Comparison of ENCODE assay signal across 1 cellular context in the genomic region with DNA sequence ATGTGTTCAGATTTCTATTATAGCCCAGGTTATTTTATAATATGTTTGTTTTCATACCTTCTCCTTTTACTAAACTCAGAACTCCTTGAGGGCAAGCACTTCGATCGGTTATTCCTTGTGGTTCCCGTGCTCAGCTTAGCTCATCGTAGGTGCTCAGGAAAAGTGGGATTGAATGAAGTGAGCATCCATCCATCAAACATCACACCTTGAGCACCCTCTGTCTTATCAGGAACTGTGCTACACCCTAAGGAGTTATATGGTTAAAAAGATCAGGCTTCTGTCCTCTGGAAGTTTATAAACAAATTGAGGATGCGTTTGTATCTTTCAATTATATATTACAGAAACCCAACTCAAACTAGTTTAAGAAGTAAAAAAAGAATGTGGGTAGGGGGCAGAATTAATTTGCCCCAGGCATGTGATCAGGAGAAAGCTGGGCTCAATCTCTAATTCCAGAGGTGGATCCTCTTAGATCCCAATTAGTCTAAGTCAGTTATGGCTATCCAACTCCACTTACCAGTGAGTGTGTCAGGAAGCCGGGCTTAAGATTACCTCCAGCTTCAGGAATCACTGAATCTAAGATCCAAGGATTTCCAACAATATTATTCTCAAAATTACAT.
TF ChIP-seq lines count a peak whose summit lies in the region.

No MANE protein-coding gene starts in this region.

TF ChIP-seq in K562, 482 proteins besides CTCF, POLR2A, EP300 and RAD21 (continued from another document):
- TF ChIP-seq SRF (CRISPR knock-in tag; IDR thresholded peaks at IDR 0.05) (no peak), HMGN3 (IDR thresholded peaks at IDR 0.05; ENCODE audit: borderline replicate concordance, extremely low read depth, insufficient read length, low read depth, low read length) (no peak), BDP1 (IDR thresholded peaks at IDR 0.05; ENCODE audit: insufficient read depth, insufficient read length) (no peak), TCF3 (CRISPR knock-in tag; IDR thresholded peaks at IDR 0.05) (no peak), MAFG (tag; conservative IDR thresholded peaks at IDR 0.05) (no peak)
